Comparison of ENCODE assay signal across 1 cellular context in the genomic region with DNA sequence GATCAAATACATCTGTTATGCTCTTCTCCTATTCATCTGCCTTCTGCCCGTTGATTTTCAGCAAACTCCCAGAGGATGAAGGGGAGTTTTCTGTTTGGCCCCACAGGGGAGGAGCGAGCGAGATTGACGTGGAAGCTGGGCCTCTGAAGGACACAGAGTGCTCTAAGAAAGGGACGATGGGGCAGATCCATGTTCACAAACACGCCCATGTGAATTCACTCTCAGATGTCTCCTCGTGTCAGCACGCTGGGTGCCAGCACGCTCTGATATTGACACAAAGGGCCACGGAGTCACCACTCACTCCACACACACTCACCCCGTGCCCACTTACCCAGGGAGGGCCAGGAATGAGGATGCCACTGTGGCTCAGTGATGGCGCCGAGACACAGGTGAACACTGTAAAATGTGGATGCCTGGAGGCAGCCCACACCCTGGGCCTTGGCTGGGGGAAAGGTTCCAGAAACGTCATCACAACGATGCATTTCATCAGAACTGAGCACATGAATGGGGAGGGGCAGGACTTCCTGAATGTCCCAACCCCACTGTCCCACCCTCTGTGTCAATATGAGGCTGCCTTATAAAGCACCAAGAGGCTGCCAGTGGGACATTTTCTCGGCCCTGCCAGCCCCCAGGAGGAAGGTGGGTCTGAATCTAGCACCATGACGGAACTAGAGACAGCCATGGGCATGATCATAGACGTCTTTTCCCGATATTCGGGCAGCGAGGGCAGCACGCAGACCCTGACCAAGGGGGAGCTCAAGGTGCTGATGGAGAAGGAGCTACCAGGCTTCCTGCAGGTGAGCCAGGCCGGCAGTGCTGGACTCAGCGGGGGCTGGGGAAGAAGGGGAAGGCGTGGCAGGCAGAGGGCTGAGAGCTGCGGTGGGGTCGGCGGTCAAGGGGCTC.
TF ChIP-seq lines count a peak whose summit lies in the region.

A gene (plus strand): TSS at position 605 of the 903 bp plus-strand sequence. CDS start 55 bp downstream, at position 660.

TF ChIP-seq in K562, 482 proteins besides CTCF, POLR2A, EP300 and RAD21 (continued from another document and continues in another):
- TF ChIP-seq, protein P1, sequence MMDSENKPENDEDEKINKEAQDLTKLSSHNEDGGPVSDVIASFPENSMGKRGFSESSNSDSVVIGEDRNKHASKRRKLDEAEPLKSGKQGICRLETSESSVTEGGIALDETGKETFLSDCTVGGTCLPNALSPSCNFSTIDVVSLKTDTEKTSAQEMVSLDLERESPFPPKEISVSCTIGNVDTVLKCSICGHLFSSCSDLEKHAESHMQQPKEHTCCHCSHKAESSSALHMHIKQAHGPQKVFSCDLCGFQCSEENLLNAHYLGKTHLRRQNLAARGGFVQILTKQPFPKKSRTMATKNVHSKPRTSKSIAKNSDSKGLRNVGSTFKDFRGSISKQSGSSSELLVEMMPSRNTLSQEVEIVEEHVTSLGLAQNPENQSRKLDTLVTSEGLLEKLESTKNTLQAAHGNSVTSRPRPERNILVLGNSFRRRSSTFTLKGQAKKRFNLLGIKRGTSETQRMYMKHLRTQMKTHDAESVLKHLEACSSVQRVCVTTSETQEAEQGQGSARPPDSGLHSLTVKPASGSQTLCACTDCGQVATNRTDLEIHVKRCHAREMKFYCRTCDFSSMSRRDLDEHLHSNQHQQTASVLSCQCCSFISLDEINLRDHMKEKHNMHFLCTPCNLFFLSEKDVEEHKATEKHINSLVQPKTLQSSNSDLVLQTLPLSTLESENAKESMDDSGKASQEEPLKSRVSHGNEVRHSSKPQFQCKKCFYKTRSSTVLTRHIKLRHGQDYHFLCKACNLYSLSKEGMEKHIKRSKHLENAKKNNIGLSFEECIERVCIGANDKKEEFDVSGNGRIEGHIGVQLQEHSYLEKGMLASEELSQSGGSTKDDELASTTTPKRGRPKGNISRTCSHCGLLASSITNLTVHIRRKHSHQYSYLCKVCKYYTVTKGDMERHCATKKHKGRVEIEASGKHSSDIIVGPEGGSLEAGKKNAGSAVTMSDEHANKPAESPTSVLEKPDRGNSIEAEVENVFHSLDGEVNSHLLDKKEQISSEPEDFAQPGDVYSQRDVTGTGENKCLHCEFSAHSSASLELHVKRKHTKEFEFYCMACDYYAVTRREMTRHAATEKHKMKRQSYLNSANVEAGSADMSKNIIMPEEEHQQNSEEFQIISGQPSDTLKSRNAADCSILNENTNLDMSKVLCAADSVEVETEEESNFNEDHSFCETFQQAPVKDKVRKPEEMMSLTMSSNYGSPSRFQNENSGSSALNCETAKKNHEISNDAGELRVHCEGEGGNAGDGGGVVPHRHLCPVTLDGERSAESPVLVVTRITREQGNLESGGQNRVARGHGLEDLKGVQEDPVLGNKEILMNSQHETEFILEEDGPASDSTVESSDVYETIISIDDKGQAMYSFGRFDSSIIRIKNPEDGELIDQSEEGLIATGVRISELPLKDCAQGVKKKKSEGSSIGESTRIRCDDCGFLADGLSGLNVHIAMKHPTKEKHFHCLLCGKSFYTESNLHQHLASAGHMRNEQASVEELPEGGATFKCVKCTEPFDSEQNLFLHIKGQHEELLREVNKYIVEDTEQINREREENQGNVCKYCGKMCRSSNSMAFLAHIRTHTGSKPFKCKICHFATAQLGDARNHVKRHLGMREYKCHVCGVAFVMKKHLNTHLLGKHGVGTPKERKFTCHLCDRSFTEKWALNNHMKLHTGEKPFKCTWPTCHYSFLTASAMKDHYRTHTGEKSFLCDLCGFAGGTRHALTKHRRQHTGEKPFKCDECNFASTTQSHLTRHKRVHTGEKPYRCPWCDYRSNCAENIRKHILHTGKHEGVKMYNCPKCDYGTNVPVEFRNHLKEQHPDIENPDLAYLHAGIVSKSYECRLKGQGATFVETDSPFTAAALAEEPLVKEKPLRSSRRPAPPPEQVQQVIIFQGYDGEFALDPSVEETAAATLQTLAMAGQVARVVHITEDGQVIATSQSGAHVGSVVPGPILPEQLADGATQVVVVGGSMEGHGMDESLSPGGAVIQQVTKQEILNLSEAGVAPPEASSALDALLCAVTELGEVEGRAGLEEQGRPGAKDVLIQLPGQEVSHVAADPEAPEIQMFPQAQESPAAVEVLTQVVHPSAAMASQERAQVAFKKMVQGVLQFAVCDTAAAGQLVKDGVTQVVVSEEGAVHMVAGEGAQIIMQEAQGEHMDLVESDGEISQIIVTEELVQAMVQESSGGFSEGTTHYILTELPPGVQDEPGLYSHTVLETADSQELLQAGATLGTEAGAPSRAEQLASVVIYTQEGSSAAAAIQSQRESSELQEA (IDR thresholded peaks at IDR 0.05; ENCODE audit: low read depth) = no peak
- no peak for TF ChIP-seq RHOXF2B (CRISPR knock-in tag; conservative IDR thresholded peaks at IDR 0.05)
- TF ChIP-seq ZNF146 (CRISPR knock-in tag; IDR thresholded peaks at IDR 0.05; ENCODE audit: unreplicated experiment) = no peak
- TF ChIP-seq, protein P2, sequence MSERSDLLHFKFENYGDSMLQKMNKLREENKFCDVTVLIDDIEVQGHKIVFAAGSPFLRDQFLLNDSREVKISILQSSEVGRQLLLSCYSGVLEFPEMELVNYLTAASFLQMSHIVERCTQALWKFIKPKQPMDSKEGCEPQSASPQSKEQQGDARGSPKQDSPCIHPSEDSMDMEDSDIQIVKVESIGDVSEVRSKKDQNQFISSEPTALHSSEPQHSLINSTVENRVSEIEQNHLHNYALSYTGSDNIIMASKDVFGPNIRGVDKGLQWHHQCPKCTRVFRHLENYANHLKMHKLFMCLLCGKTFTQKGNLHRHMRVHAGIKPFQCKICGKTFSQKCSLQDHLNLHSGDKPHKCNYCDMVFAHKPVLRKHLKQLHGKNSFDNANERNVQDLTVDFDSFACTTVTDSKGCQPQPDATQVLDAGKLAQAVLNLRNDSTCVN (CRISPR knock-in tag; IDR thresholded peaks at IDR 0.05) = no peak
- no peak for TF ChIP-seq HDAC6 (IDR thresholded peaks at IDR 0.05; ENCODE audit: low read depth, low read length)
- TF ChIP-seq, protein P3, sequence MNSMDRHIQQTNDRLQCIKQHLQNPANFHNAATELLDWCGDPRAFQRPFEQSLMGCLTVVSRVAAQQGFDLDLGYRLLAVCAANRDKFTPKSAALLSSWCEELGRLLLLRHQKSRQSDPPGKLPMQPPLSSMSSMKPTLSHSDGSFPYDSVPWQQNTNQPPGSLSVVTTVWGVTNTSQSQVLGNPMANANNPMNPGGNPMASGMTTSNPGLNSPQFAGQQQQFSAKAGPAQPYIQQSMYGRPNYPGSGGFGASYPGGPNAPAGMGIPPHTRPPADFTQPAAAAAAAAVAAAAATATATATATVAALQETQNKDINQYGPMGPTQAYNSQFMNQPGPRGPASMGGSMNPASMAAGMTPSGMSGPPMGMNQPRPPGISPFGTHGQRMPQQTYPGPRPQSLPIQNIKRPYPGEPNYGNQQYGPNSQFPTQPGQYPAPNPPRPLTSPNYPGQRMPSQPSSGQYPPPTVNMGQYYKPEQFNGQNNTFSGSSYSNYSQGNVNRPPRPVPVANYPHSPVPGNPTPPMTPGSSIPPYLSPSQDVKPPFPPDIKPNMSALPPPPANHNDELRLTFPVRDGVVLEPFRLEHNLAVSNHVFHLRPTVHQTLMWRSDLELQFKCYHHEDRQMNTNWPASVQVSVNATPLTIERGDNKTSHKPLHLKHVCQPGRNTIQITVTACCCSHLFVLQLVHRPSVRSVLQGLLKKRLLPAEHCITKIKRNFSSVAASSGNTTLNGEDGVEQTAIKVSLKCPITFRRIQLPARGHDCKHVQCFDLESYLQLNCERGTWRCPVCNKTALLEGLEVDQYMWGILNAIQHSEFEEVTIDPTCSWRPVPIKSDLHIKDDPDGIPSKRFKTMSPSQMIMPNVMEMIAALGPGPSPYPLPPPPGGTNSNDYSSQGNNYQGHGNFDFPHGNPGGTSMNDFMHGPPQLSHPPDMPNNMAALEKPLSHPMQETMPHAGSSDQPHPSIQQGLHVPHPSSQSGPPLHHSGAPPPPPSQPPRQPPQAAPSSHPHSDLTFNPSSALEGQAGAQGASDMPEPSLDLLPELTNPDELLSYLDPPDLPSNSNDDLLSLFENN (IDR thresholded peaks at IDR 0.05; ENCODE audit: low read depth in 2 of 2, low read length in 2 of 2) = 0 out of 4 replicates have a peak, but pooled peaks of 1 of the 2 experiments have one; percentile 15
- no peak for TF ChIP-seq POLR2AphosphoS2 (IDR thresholded peaks at IDR 0.05; ENCODE audit: low read length)
- no peak for TF ChIP-seq HDAC1 (IDR thresholded peaks at IDR 0.05)
- TF ChIP-seq TAL1 (IDR thresholded peaks at IDR 0.05) = no peak
- TF ChIP-seq SMAD4 (CRISPR knock-in tag; conservative IDR thresholded peaks at IDR 0.05) = peak; percentile 70
- TF ChIP-seq CXXC5 (CRISPR knock-in tag; IDR thresholded peaks at IDR 0.05) = no peak; the same call in 1 of the 2 replicates
- TF ChIP-seq, protein P4, sequence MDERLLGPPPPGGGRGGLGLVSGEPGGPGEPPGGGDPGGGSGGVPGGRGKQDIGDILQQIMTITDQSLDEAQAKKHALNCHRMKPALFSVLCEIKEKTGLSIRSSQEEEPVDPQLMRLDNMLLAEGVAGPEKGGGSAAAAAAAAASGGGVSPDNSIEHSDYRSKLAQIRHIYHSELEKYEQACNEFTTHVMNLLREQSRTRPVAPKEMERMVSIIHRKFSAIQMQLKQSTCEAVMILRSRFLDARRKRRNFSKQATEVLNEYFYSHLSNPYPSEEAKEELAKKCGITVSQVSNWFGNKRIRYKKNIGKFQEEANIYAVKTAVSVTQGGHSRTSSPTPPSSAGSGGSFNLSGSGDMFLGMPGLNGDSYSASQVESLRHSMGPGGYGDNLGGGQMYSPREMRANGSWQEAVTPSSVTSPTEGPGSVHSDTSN (CRISPR knock-in tag; IDR thresholded peaks at IDR 0.05; ENCODE audit: low read depth) = no peak
- TF ChIP-seq, protein P4 (tag; conservative IDR thresholded peaks at IDR 0.05; ENCODE audit: low read depth) = no peak
- no peak for TF ChIP-seq CHD1 (IDR thresholded peaks at IDR 0.05; ENCODE audit: low read length)
- no peak for TF ChIP-seq ZNF707 (CRISPR knock-in tag; conservative IDR thresholded peaks at IDR 0.05)
- peak; percentile 88 for TF ChIP-seq CREM (IDR thresholded peaks at IDR 0.05; ENCODE audit: low read depth)
- no peak for TF ChIP-seq RBM22 (IDR thresholded peaks at IDR 0.05; ENCODE audit: low read depth, low read length, poor library complexity, severe bottlenecking)
- TF ChIP-seq RAD51 (IDR thresholded peaks at IDR 0.05; ENCODE audit: borderline replicate concordance, low read depth) = no peak
- TF ChIP-seq SUPT5H (IDR thresholded peaks at IDR 0.05) = no peak
- TF ChIP-seq, protein P5, sequence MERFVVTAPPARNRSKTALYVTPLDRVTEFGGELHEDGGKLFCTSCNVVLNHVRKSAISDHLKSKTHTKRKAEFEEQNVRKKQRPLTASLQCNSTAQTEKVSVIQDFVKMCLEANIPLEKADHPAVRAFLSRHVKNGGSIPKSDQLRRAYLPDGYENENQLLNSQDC (CRISPR knock-in tag; IDR thresholded peaks at IDR 0.05) = no peak
- TF ChIP-seq EP400 (IDR thresholded peaks at IDR 0.05) = peak; percentile 78
- no peak; a peak in 2 of 4 replicates for TF ChIP-seq MAZ (CRISPR knock-in tag; conservative IDR thresholded peaks at IDR 0.05 in 1 of 2, IDR thresholded peaks at IDR 0.05 in 1 of 2)
- TF ChIP-seq, protein P6, sequence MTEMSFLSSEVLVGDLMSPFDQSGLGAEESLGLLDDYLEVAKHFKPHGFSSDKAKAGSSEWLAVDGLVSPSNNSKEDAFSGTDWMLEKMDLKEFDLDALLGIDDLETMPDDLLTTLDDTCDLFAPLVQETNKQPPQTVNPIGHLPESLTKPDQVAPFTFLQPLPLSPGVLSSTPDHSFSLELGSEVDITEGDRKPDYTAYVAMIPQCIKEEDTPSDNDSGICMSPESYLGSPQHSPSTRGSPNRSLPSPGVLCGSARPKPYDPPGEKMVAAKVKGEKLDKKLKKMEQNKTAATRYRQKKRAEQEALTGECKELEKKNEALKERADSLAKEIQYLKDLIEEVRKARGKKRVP (CRISPR knock-in tag; IDR thresholded peaks at IDR 0.05) = peak; percentile 44; the same call in 1 of the 2 replicates
- TF ChIP-seq ZNF184 (CRISPR knock-in tag; IDR thresholded peaks at IDR 0.05) = no peak
- TF ChIP-seq, protein P7, sequence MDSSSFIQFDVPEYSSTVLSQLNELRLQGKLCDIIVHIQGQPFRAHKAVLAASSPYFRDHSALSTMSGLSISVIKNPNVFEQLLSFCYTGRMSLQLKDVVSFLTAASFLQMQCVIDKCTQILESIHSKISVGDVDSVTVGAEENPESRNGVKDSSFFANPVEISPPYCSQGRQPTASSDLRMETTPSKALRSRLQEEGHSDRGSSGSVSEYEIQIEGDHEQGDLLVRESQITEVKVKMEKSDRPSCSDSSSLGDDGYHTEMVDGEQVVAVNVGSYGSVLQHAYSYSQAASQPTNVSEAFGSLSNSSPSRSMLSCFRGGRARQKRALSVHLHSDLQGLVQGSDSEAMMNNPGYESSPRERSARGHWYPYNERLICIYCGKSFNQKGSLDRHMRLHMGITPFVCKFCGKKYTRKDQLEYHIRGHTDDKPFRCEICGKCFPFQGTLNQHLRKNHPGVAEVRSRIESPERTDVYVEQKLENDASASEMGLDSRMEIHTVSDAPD (CRISPR knock-in tag; IDR thresholded peaks at IDR 0.05) = no peak
- TF ChIP-seq NR2F6 (CRISPR knock-in tag; IDR thresholded peaks at IDR 0.05) = no peak
- TF ChIP-seq ARID2 (IDR thresholded peaks at IDR 0.05) = no peak
- TF ChIP-seq, protein P8, sequence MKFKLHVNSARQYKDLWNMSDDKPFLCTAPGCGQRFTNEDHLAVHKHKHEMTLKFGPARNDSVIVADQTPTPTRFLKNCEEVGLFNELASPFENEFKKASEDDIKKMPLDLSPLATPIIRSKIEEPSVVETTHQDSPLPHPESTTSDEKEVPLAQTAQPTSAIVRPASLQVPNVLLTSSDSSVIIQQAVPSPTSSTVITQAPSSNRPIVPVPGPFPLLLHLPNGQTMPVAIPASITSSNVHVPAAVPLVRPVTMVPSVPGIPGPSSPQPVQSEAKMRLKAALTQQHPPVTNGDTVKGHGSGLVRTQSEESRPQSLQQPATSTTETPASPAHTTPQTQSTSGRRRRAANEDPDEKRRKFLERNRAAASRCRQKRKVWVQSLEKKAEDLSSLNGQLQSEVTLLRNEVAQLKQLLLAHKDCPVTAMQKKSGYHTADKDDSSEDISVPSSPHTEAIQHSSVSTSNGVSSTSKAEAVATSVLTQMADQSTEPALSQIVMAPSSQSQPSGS (CRISPR knock-in tag; IDR thresholded peaks at IDR 0.05) = no peak
- no peak for TF ChIP-seq CBX1 (IDR thresholded peaks at IDR 0.05; ENCODE audit: low read depth)
- TF ChIP-seq SLC30A9 (CRISPR knock-in tag; IDR thresholded peaks at IDR 0.05) = no peak
- TF ChIP-seq KDM1A (IDR thresholded peaks at IDR 0.05) = no peak
- no peak for TF ChIP-seq DPF2 (IDR thresholded peaks at IDR 0.05)
- TF ChIP-seq GTF2A2 (tag; IDR thresholded peaks at IDR 0.05) = no peak
- TF ChIP-seq TBL1XR1 (IDR thresholded peaks at IDR 0.05; ENCODE audit: low read length in 2 of 2) = no peak
- peak; percentile 50 for TF ChIP-seq ELF1 (tag; IDR thresholded peaks at IDR 0.05)
- TF ChIP-seq TFAM (CRISPR knock-in tag; conservative IDR thresholded peaks at IDR 0.05) = no peak
- no peak for TF ChIP-seq DNMT1 (IDR thresholded peaks at IDR 0.05)
